In genomic region chr2:16684676-16685339, GRCh38 we compare ENCODE assay signal across 21 cellular contexts. TPM values are rescaled to one million over a fixed set of nuclear protein-coding genes. Genes with fewer than 3 reads are reported as not detected.
"Had no signal": no experiment of that assay in that cellular context is flagged by ENCODE, and none has a peak within 500 bp of the region (broad histone marks: within the 10 kb centered on the region; RNA-seq: fewer than 3 reads in every experiment).

No MANE protein-coding gene starts in this region.

- H3K4me3 ChIP-seq: SJSA1 had no signal

- H3K36me3 ChIP-seq: SJSA1 had no signal

- H3K9me3 ChIP-seq: SJSA1 had no signal

- ATAC-seq: SK-N-SH treated with all-trans-retinoic acid at 6 μM for 48 hours had no signal

- H3K27ac ChIP-seq: SJSA1 had no signal

- H3K4me1 ChIP-seq: SJSA1 had no signal

- DNase-seq: KBM-7, MV-4-11, NCI-H1048, NCI-H1105, NCI-H1417, NCI-H1436 treated with DMSO at 0.1 percent for 48 hours, NCI-H1694, NCI-H187 treated with DMSO at 0.1 percent for 48 hours, NCI-H2081, NCI-H2107, NCI-H2227 treated with DMSO at 0.1 percent for 48 hours, NCI-H524, NCI-H69, NCI-H774, Right ventricle myocardium superior, RPMI8226, SIG-M5 had no signal

RNA-seq across cellular contexts. Expression of gene CYRIA, which starts 19.2 kb away (rescaled TPM):
- total RNA-seq: HT-29, NCI-H460 had no signal
